9 cellular contexts compared by ENCODE assay signal in genomic region chrX:78106651-78106986, GRCh38. TPM values are rescaled to one million over a fixed set of nuclear protein-coding genes. Genes with fewer than 3 reads are reported as not detected.
DNase-seq lines count a peak whose midpoint lies in the region; ATAC-seq and TF ChIP-seq lines count a peak whose summit lies in the region.
"Had no signal": no experiment of that assay in that cellular context is flagged by ENCODE, and none has a peak within 500 bp of the region (broad histone marks: within the 10 kb centered on the region; RNA-seq: fewer than 3 reads in every experiment).

No MANE protein-coding gene starts in this region.

- no peak overlapping the region for H3K27ac ChIP-seq in mesodermal cell (ENCODE audit: low read depth, low read length, severe bottlenecking)
- H3K27ac ChIP-seq in WERI-Rb-1: no peak overlapping the region

- DNase-seq in AML-193 (lab: John Stamatoyannopoulos, UW) (peak; percentile 42 to 59), HFF-Myc (ENCODE audit: extremely low read depth, low read depth) (no peak), WERI-Rb-1 (no peak)
- no peak for DNase-seq in activated naive CD8-positive, alpha-beta T cell treated with anti-CD3 and anti-CD28 coated beads for 36 hours
- DNase-seq in central memory CD4-positive, alpha-beta T cell: no peak
- DNase-seq in stimulated activated CD4-positive, alpha-beta T cell treated with anti-CD3 and anti-CD28 coated beads, Interleukin-2, amount 100 ng/mL, for 48 hours: no peak
- DNase-seq: NCI-H510A had no signal

- H3K9me3 ChIP-seq in mesodermal cell (ENCODE audit: control insufficient read depth, low read length): no peaks in the 10 kb centered on the region
- H3K9me3 ChIP-seq in WERI-Rb-1 (ENCODE audit: severe bottlenecking): peaks cover 2% of the 10 kb centered on the region

- no peak for ATAC-seq in HG02678 (IDR thresholded peaks at IDR 0.05; ENCODE audit: unreplicated experiment)

- H3K27me3 Mint-ChIP-seq in activated naive CD8-positive, alpha-beta T cell treated with anti-CD3 and anti-CD28 coated beads for 36 hours: no peaks in the 10 kb centered on the region

- no peaks in the 10 kb centered on the region for H3K27me3 ChIP-seq in WERI-Rb-1 (ENCODE audit: insufficient read depth, low read depth, severe bottlenecking)

- peak overlapping the region; percentile 95 for H3K27ac Mint-ChIP-seq in activated naive CD8-positive, alpha-beta T cell treated with anti-CD3 and anti-CD28 coated beads for 36 hours

- H3K4me1 ChIP-seq in mesodermal cell (ENCODE audit: control insufficient read depth, insufficient read depth, low read length, poor library complexity, severe bottlenecking): no peaks in the 10 kb centered on the region

- peaks cover 42% of the 10 kb centered on the region for H3K36me3 ChIP-seq in mesodermal cell (ENCODE audit: control insufficient read depth, insufficient read depth, low read length)
- H3K36me3 ChIP-seq in WERI-Rb-1: peaks cover 9% of the 10 kb centered on the region

- H3K9me3 Mint-ChIP-seq in activated naive CD8-positive, alpha-beta T cell treated with anti-CD3 and anti-CD28 coated beads for 36 hours: peaks cover 5% of the 10 kb centered on the region

- H3K4me3 ChIP-seq in HFF-Myc (replicated peaks; ENCODE audit: low read depth, low read length) (peak overlapping the region; percentile 91), mesodermal cell (ENCODE audit: extremely low read depth, insufficient read depth, low read length, poor library complexity, severe bottlenecking) (peak overlapping the region; percentile 18), WERI-Rb-1 (ENCODE audit: low read depth, low read length) (no peak overlapping the region)

- peaks cover 60% of the 10 kb centered on the region for H3K36me3 Mint-ChIP-seq in activated naive CD8-positive, alpha-beta T cell treated with anti-CD3 and anti-CD28 coated beads for 36 hours

- TF ChIP-seq CTCF in HFF-Myc (IDR thresholded peaks at IDR 0.05; ENCODE audit: low read depth, low read length, missing control alignments) (no peak), WERI-Rb-1 (IDR thresholded peaks at IDR 0.05; ENCODE audit: low read depth, low read length) (no peak)

- H3K4me3 Mint-ChIP-seq in activated naive CD8-positive, alpha-beta T cell treated with anti-CD3 and anti-CD28 coated beads for 36 hours: peak overlapping the region; percentile 96

- peaks cover 35% of the 10 kb centered on the region for H3K4me1 Mint-ChIP-seq in activated naive CD8-positive, alpha-beta T cell treated with anti-CD3 and anti-CD28 coated beads for 36 hours

- WGBS in mesodermal cell (ENCODE audit: insufficient coverage in 2 of 2), 2 experiments: no CpG with 5 or more reads among the region's 1 CpG

RNA-seq across cellular contexts. Expression of gene PGK1, which starts 2.6 kb away (rescaled TPM):
- total RNA-seq in activated naive CD8-positive, alpha-beta T cell treated with anti-CD3 and anti-CD28 coated beads for 36 hours: 1,000 to 10,000 TPM; 1,246 to 1,264 TPM
- polyA plus RNA-seq in mesodermal cell (2013, experiment 1 of 2): 317 TPM
- 278 TPM for polyA plus RNA-seq in mesodermal cell (2013, experiment 2 of 2)

RNA-seq across cellular contexts. Expression of gene TAF9B, which starts 32.8 kb away (rescaled TPM):
- total RNA-seq in activated naive CD8-positive, alpha-beta T cell treated with anti-CD3 and anti-CD28 coated beads for 36 hours: 10 to 100 TPM; 19.6 to 20.9 TPM
- 3.3 TPM for polyA plus RNA-seq in mesodermal cell (2013, experiment 1 of 2)
- polyA plus RNA-seq in mesodermal cell (2013, experiment 2 of 2): 5.6 TPM

Comparison
In these comparisons a context has a peak if more than half of its experiments do, and no peak if none do; other contexts are left out.
1. DNase-seq: peak in AML-193 (2 of 2); none in HFF-Myc (single experiment), activated naive CD8-positive, alpha-beta T cell treated with anti-CD3 and anti-CD28 coated beads for 36 hours (single experiment), central memory CD4-positive, alpha-beta T cell (single experiment), WERI-Rb-1 (single experiment) and stimulated activated CD4-positive, alpha-beta T cell treated with anti-CD3 and anti-CD28 coated beads, Interleukin-2, amount 100 ng/mL, for 48 hours (0 of 2).